24 cellular contexts compared by ENCODE assay signal in the genomic region with DNA sequence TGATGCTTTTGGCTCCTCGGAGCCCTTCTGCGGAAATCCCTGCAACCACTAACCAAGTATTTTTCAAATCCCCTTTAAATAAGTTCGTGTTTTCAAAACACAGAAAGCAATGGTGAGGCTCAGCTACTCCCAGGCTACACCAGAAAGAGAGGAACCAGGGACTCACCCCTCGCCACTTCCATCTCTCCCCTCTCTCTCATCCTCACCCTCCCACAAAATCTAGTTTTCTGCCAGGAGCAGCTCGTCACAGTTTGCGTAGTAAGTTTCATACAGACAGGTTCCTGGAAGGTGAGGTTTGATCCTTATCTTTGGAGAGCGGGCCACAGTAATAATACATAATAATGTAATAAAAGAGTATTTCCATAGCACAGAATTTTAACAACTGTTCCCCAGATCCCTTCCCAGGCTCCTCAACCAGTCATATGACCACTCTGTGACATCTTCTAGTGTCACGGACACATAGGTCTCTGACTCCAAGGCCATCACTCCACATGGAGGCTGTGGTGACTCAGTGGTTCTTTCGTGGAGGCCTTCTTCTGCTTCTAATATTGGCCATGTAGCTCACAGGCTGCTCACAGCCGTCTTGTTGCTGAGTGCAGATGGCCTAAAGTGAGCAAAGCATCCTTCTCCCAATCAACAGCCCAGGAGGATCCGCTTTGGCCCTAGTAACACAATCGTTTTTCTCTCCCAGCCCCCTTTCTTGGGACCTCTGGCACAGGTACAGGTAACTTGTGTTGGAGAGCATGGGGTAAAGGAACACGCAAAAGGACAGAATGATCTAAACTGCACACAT.
"Had no signal": no experiment of that assay in that cellular context is flagged by ENCODE, and none has a peak within 500 bp of the region (broad histone marks: within the 10 kb centered on the region; RNA-seq: fewer than 3 reads in every experiment).

No MANE protein-coding gene starts in this region.

- H3K36me3 ChIP-seq: gastrocnemius medialis, lower lobe of right lung, neutrophil, right atrium auricular region, spleen, thoracic aorta, tibial nerve, upper lobe of right lung, uterus had no signal

- H3K27me3 ChIP-seq: gastrocnemius medialis, neutrophil, right atrium auricular region, spleen, tibial nerve, upper lobe of right lung, uterus had no signal

- H3K4me3 Mint-ChIP-seq: natural killer cell; neural crest cell; stimulated activated naive B cell treated with anti-CD40 and anti-IgM and Interleukin-4, amounts not matched to agents 10 μg/mL and 1 μg/mL and 100 μg/mL, for 72 hours; stimulated activated naive CD8-positive, alpha-beta T cell treated with anti-CD3 and anti-CD28 coated beads, Interleukin-15, Interleukin-2, amounts not matched to agents 100 ng/mL and 50 ng/mL, for 24 hours had no signal

- H3K9me3 ChIP-seq: gastrocnemius medialis, lower lobe of right lung, neutrophil, uterus had no signal

- ATAC-seq: esophagus mucosa; gastrocnemius medialis; left ventricle myocardium superior; lower lobe of right lung; natural killer cell; stimulated activated naive B cell treated with anti-CD40 and anti-IgM and Interleukin-4, amounts not matched to agents 10 μg/mL and 1 μg/mL and 100 μg/mL, for 72 hours had no signal

- H3K4me1 Mint-ChIP-seq: natural killer cell; stimulated activated naive B cell treated with anti-CD40 and anti-IgM and Interleukin-4, amounts not matched to agents 10 μg/mL and 1 μg/mL and 100 μg/mL, for 72 hours had no signal

- FAIRE-seq: keratinocyte had no signal

- H3K4me1 ChIP-seq: gastrocnemius medialis, lower lobe of right lung, parathyroid adenoma, right atrium auricular region, spleen, upper lobe of right lung, uterus had no signal

- H3K79me2 ChIP-seq: parathyroid adenoma had no signal

- H3K9me3 Mint-ChIP-seq: natural killer cell; stimulated activated naive CD8-positive, alpha-beta T cell treated with anti-CD3 and anti-CD28 coated beads, Interleukin-15, Interleukin-2, amounts not matched to agents 100 ng/mL and 50 ng/mL, for 24 hours had no signal

- DNase-seq: cortex of kidney; effector CD4-positive, alpha-beta T cell; foreskin fibroblast; gastrocnemius medialis; left ventricle myocardium superior; lower lobe of right lung; natural killer cell; spleen; stimulated activated CD4-positive, alpha-beta T cell treated with anti-CD3 and anti-CD28 coated beads, Interleukin-4, amount 100 ng/mL, for 4 hours; stimulated activated naive B cell treated with anti-CD40 and anti-IgM and Interleukin-4, amounts not matched to agents 10 μg/mL and 1 μg/mL and 100 μg/mL, for 72 hours; upper lobe of right lung; uterus had no signal

- H3K36me3 Mint-ChIP-seq: natural killer cell; stimulated activated naive B cell treated with anti-CD40 and anti-IgM and Interleukin-4, amounts not matched to agents 10 μg/mL and 1 μg/mL and 100 μg/mL, for 72 hours had no signal

- H3K27ac Mint-ChIP-seq: natural killer cell; progenitor cell of endocrine pancreas; stimulated activated naive B cell treated with anti-CD40 and anti-IgM and Interleukin-4, amounts not matched to agents 10 μg/mL and 1 μg/mL and 100 μg/mL, for 72 hours; stimulated activated naive CD8-positive, alpha-beta T cell treated with anti-CD3 and anti-CD28 coated beads, Interleukin-15, Interleukin-2, amounts not matched to agents 100 ng/mL and 50 ng/mL, for 24 hours had no signal

- H3K27me3 Mint-ChIP-seq: stimulated activated naive CD8-positive, alpha-beta T cell treated with anti-CD3 and anti-CD28 coated beads, Interleukin-15, Interleukin-2, amounts not matched to agents 100 ng/mL and 50 ng/mL, for 24 hours had no signal

- H3K4me3 ChIP-seq: gastrocnemius medialis, lower lobe of right lung, right atrium auricular region, skin epidermis, spleen, thoracic aorta, tibial nerve, upper lobe of right lung, uterus had no signal

- H3K9ac ChIP-seq: parathyroid adenoma had no signal

- H2AFZ ChIP-seq: parathyroid adenoma had no signal

- H3K27ac ChIP-seq: epithelial cell of prostate, gastrocnemius medialis, lower lobe of right lung, neutrophil, parathyroid adenoma, right atrium auricular region, skin epidermis, spleen, thoracic aorta, tibial nerve, upper lobe of right lung, uterus had no signal
